ENCODE assay signal across 1 cellular context in genomic region chr5:179641745-179642144, GRCh38. TPM values are rescaled to one million over a fixed set of nuclear protein-coding genes. Genes with fewer than 3 reads are reported as not detected.
"Had no signal": no experiment of that assay in that cellular context is flagged by ENCODE, and none has a peak within 500 bp of the region (broad histone marks: within the 10 kb centered on the region; RNA-seq: fewer than 3 reads in every experiment).

No MANE protein-coding gene starts in this region.

RNA-seq across cellular contexts. Expression of gene CBY3, which starts 39.1 kb away (rescaled TPM):
- total RNA-seq: G401 had no signal
